In the genomic region with DNA sequence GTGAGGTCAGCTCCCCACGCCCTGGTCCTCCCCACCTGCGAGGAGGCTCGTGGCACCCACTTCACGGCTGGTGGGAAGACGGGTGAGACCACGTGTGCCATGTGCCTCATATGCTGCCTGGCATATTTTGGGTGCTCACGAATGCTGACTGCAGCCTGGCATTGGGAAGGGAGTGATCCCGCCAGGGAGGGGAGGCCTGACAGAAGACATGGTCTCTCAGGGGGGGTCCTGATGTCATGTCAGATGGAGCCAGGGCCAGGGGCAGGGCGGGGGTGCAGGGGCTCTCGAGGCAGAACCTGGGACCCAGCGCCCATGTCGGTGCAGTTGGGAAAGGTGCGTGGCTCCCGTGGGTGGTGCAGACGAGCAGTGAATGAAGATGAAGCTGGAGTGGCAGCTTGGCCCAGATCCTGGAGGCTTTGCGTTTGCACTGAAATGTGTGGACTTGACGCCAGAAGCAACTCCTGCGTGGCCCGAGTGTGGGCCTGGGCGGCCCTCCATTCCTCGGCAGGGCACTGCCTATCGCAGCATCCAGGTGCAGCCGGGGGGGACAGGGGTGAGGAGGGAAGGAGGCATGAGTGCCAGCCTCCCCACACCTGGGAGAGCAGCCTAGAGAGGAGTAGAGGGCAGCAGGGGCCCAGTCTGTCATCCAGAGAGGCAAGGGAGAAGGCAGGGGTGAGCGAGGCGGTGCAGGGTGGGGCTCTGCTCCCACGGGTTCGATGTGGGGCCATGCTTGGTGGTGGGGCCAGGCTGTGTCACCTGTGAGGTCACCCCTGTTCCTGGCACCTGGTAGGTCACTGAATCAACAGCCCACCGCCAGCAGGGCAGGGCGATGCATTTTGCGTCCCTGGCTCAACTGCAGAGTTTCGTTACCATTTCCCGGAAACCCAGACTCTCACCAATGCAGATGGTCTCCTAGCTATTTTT, we compare ENCODE assay signal across 18 cellular contexts.
"Had no signal": no experiment of that assay in that cellular context is flagged by ENCODE, and none has a peak within 500 bp of the region (broad histone marks: within the 10 kb centered on the region; RNA-seq: fewer than 3 reads in every experiment).

No MANE protein-coding gene starts in this region.

- H3K36me3 Mint-ChIP-seq: mesothelial cell of epicardium; naive B cell; stimulated activated effector memory CD8-positive, alpha-beta T cell treated with anti-CD3 and anti-CD28 coated beads, Interleukin-12 subunit alpha, Interleukin-12 subunit beta, amount 100 ng/mL, for 72 hours had no signal

- ATAC-seq: left lobe of liver; mucosa of descending colon; pancreas; stimulated activated effector memory CD8-positive, alpha-beta T cell treated with anti-CD3 and anti-CD28 coated beads, Interleukin-12 subunit alpha, Interleukin-12 subunit beta, amount 100 ng/mL, for 72 hours had no signal

- H3K9me3 ChIP-seq: mucosa of descending colon, neutrophil, pancreas, right lobe of liver, thoracic aorta, vagina had no signal

- H3K27ac Mint-ChIP-seq: mesothelial cell of epicardium; naive B cell; nephron progenitor cell; stimulated activated effector memory CD8-positive, alpha-beta T cell treated with anti-CD3 and anti-CD28 coated beads, Interleukin-12 subunit alpha, Interleukin-12 subunit beta, amount 100 ng/mL, for 72 hours had no signal

- H3K4me3 ChIP-seq: dorsolateral prefrontal cortex, mucosa of descending colon, pancreas, right lobe of liver, thoracic aorta, tibial nerve, vagina had no signal

- H3K4me1 Mint-ChIP-seq: mesothelial cell of epicardium; naive B cell; nephron progenitor cell; stimulated activated effector memory CD8-positive, alpha-beta T cell treated with anti-CD3 and anti-CD28 coated beads, Interleukin-12 subunit alpha, Interleukin-12 subunit beta, amount 100 ng/mL, for 72 hours had no signal

- H3K27me3 ChIP-seq: dorsolateral prefrontal cortex, pancreas, right lobe of liver, vagina had no signal

- H3K27ac ChIP-seq: dorsolateral prefrontal cortex, neutrophil, pancreas, right lobe of liver, thoracic aorta, tibial nerve, vagina had no signal

- H3K4me3 Mint-ChIP-seq: mesothelial cell of epicardium; nephron progenitor cell; stimulated activated effector memory CD8-positive, alpha-beta T cell treated with anti-CD3 and anti-CD28 coated beads, Interleukin-12 subunit alpha, Interleukin-12 subunit beta, amount 100 ng/mL, for 72 hours had no signal

- DNase-seq: effector CD4-positive, alpha-beta T cell; mesenchymal stem cell; mucosa of descending colon; naive B cell; nephron progenitor cell; right lobe of liver; stimulated activated CD4-positive, alpha-beta T cell treated with anti-CD3 and anti-CD28 coated beads, Interleukin-2, amount 100 ng/mL, for 24 hours; stimulated activated CD4-positive, alpha-beta T cell treated with anti-CD3 and anti-CD28 coated beads, Interleukin-4, amount 100 ng/mL, for 24 hours; stimulated activated naive CD4-positive, alpha-beta T cell treated with Interleukin-2 at 50 U/mL for 16 hours had no signal

- H3K4me1 ChIP-seq: pancreas, right lobe of liver, tibial nerve, vagina had no signal

- H3K36me3 ChIP-seq: neutrophil, pancreas, right lobe of liver, thoracic aorta, tibial nerve, vagina had no signal

- H3K9me3 Mint-ChIP-seq: mesothelial cell of epicardium; naive B cell; nephron progenitor cell; stimulated activated effector memory CD8-positive, alpha-beta T cell treated with anti-CD3 and anti-CD28 coated beads, Interleukin-12 subunit alpha, Interleukin-12 subunit beta, amount 100 ng/mL, for 72 hours had no signal
